13 cellular contexts compared by ENCODE assay signal in genomic region chr10:124384591-124385190, GRCh38.
"Had no signal": no experiment of that assay in that cellular context is flagged by ENCODE, and none has a peak within 500 bp of the region (broad histone marks: within the 10 kb centered on the region; RNA-seq: fewer than 3 reads in every experiment).

No MANE protein-coding gene starts in this region.

- H3K36me3 ChIP-seq: colonic mucosa, left ventricle myocardium inferior, ovary, right atrium auricular region, uterus had no signal

- H3K4me3 ChIP-seq: colonic mucosa, left ventricle myocardium inferior, lung, ovary, right atrium auricular region, uterus had no signal

- ATAC-seq: foreskin keratinocyte; left cardiac atrium; naive thymus-derived CD4-positive, alpha-beta T cell had no signal

- DNase-seq: colonic mucosa; foreskin keratinocyte; kidney; left cardiac atrium; left ventricle myocardium inferior; naive thymus-derived CD4-positive, alpha-beta T cell; nephron progenitor cell; stimulated activated CD4-positive, alpha-beta T cell treated with anti-CD3 and anti-CD28 coated beads, Interleukin-2, amount 100 ng/mL, for 24 hours; stimulated activated naive CD4-positive, alpha-beta T cell; uterus had no signal

- H3K27me3 ChIP-seq: ovary, right atrium auricular region, uterus had no signal

- H3K27ac ChIP-seq: colonic mucosa, foreskin keratinocyte, left ventricle myocardium inferior, ovary, right atrium auricular region, uterus had no signal

- H3K4me1 ChIP-seq: foreskin keratinocyte had no signal

- H3K9me3 ChIP-seq: colonic mucosa, left ventricle myocardium inferior, ovary, right atrium auricular region, uterus had no signal
